ENCODE assay signal across 20 cellular contexts in the genomic region with DNA sequence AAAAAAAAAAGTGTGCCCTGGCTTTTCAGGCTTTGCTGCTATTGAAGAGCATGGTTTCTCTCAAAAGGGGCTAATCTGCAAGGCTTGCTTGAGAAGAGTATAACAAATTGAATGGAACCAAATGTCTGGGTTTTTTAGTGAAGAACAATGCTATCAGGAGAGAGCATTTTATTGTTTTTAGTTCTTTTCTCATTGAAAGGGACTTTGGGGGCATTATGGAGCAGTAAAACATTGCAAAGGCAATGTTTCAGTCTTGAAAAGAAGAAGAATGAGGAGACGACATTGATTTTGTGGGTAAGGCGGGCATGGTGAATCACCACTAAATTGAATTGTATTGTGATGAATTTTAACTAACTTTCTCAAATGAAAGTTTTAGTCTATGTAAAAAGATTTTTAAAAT. TPM values are rescaled to one million over a fixed set of nuclear protein-coding genes. Genes with fewer than 3 reads are reported as not detected.
"Had no signal": no experiment of that assay in that cellular context is flagged by ENCODE, and none has a peak within 500 bp of the region (broad histone marks: within the 10 kb centered on the region; RNA-seq: fewer than 3 reads in every experiment).

No MANE protein-coding gene starts in this region.

- H3K4me3 ChIP-seq: coronary artery, dorsolateral prefrontal cortex, heart right ventricle, left lung, lower lobe of right lung, mucosa of descending colon had no signal

- H3K4me3 Mint-ChIP-seq: mesothelial cell of epicardium had no signal

- H3K27me3 ChIP-seq: foreskin keratinocyte, heart right ventricle, left lung had no signal

- H3K4me1 ChIP-seq: foreskin keratinocyte, heart right ventricle, left lung, lower lobe of right lung had no signal

- ATAC-seq: esophagus mucosa, foreskin keratinocyte, heart right ventricle, left cardiac atrium, left lung, left ventricle myocardium superior, lower lobe of right lung, mucosa of descending colon had no signal

- H3K27ac ChIP-seq: coronary artery, dorsolateral prefrontal cortex, epithelial cell of prostate, foreskin keratinocyte, heart right ventricle, left lung, lower lobe of right lung had no signal

- H3K27ac Mint-ChIP-seq: mesothelial cell of epicardium had no signal

- H3K9me3 ChIP-seq: left lung, lower lobe of right lung, mucosa of descending colon had no signal

- H3K36me3 ChIP-seq: heart right ventricle, left lung, lower lobe of right lung had no signal

- H3K36me3 Mint-ChIP-seq: mesothelial cell of epicardium had no signal

- DNase-seq: dermis blood vessel endothelial cell; dorsolateral prefrontal cortex; effector CD4-positive, alpha-beta T cell; effector memory CD4-positive, alpha-beta T cell; erythroblast; foreskin keratinocyte; glutamatergic neuron; heart right ventricle; hippocampal formation; left cardiac atrium; left lung; left ventricle myocardium superior; lower lobe of right lung; mesenchymal stem cell; mucosa of descending colon had no signal

- H3K9me3 Mint-ChIP-seq: mesothelial cell of epicardium had no signal

- H3K4me1 Mint-ChIP-seq: mesothelial cell of epicardium had no signal

RNA-seq across cellular contexts. Expression of gene VCAM1, which starts 28.3 kb away (rescaled TPM):
- total RNA-seq: foreskin keratinocyte had no signal
- polyA plus RNA-seq: foreskin keratinocyte, keratinocyte had no signal
